1 cellular context compared by ENCODE assay signal in the genomic region with DNA sequence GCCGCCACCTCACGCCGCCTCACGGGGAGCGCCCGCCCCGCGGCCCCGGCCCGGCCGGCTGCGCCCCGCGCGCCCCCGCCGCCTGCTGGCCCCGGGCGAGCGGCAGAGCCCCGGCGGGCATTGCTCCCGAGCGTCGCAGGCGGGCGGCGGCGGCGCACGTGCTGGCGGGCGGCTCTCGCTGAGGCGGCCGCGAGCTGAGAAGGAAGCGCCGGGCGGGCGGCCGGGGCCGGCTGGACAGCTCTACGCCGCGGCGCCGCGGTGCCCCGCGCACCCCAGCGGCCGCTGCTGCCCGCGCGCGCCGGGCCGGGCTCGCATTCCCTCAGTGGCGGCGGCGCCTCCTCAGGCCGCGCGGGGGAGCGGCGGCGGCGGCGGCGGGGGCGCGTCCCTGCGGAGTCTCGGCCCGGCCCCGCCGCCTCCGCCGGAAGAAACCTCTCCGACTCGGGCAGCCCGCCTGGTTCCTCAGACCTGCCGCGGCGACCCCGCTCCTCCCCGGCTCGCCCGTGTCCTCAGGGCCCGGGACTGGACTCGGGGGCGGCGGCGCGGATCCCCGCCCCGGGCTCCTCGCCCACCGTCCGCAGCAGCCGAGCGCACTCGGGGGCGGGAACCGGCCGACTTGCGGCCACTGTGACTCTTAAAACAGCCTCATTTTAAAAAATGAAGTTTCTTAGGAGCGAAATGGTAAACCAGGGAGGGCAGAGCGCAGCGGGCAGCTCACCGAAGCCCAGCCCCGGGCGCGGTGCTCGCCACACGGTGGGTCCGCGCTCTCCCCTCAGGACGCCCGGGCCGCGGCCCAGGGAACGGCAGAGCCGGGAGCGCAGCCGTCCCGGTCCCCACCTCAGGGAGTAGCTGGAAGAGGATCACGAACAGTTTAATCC.
TF ChIP-seq lines count a peak whose summit lies in the region.

Gene PITPNM2 (minus strand): TSS at position 287 of the 875 bp plus-strand sequence. CDS start 116,500 bp downstream, outside the sequence.

TF ChIP-seq in HepG2, 621 proteins besides CTCF, POLR2A, EP300 and RAD21 (continued from another document and continues in another):
- TF ChIP-seq, protein P1, sequence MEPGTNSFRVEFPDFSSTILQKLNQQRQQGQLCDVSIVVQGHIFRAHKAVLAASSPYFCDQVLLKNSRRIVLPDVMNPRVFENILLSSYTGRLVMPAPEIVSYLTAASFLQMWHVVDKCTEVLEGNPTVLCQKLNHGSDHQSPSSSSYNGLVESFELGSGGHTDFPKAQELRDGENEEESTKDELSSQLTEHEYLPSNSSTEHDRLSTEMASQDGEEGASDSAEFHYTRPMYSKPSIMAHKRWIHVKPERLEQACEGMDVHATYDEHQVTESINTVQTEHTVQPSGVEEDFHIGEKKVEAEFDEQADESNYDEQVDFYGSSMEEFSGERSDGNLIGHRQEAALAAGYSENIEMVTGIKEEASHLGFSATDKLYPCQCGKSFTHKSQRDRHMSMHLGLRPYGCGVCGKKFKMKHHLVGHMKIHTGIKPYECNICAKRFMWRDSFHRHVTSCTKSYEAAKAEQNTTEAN (CRISPR knock-in tag; conservative IDR thresholded peaks at IDR 0.05): no peak
- TF ChIP-seq ZNF598 (CRISPR knock-in tag; IDR thresholded peaks at IDR 0.05; ENCODE audit: borderline replicate concordance) (no peak), HNRNPLL (IDR thresholded peaks at IDR 0.05; ENCODE audit: low read depth, low read length, poor library complexity, severe bottlenecking) (peak; percentile 26), NFYC (CRISPR knock-in tag; IDR thresholded peaks at IDR 0.05) (no peak), GFI1 (CRISPR knock-in tag; IDR thresholded peaks at IDR 0.05; ENCODE audit: borderline replicate concordance) (no peak), ZNF552 (CRISPR knock-in tag; IDR thresholded peaks at IDR 0.05; ENCODE audit: borderline replicate concordance) (no peak), WIZ (CRISPR knock-in tag; IDR thresholded peaks at IDR 0.05) (no peak), PPARG (CRISPR knock-in tag; conservative IDR thresholded peaks at IDR 0.05) (no peak), ZNF331 (CRISPR knock-in tag; IDR thresholded peaks at IDR 0.05) (no peak), RXRA (CRISPR knock-in tag; IDR thresholded peaks at IDR 0.05) (0 out of 2 replicates have a peak, but pooled peaks have one; percentile 21), SNRNP70 (IDR thresholded peaks at IDR 0.05; ENCODE audit: low read depth, low read length) (no peak), HNF1A (IDR thresholded peaks at IDR 0.05; ENCODE audit: low read depth) (no peak), HNF1A (CRISPR knock-in tag; IDR thresholded peaks at IDR 0.05; ENCODE audit: borderline replicate concordance) (no peak), NR2C2 (CRISPR knock-in tag; IDR thresholded peaks at IDR 0.05; ENCODE audit: borderline replicate concordance) (no peak), KAT8 (CRISPR knock-in tag; IDR thresholded peaks at IDR 0.05) (no peak), SRSF1 (optimal IDR thresholded peaks at IDR 0.05; ENCODE audit: low read depth, low read length) (peak; percentile 72), ZNF616 (CRISPR knock-in tag; IDR thresholded peaks at IDR 0.05; ENCODE audit: low read depth) (no peak), ARID2 (CRISPR knock-in tag; IDR thresholded peaks at IDR 0.05; ENCODE audit: borderline replicate concordance) (no peak), ASH2L (IDR thresholded peaks at IDR 0.05; ENCODE audit: insufficient read length, low read depth, low read length) (peak; percentile 61), TIGD3 (CRISPR knock-in tag; IDR thresholded peaks at IDR 0.05; ENCODE audit: borderline replicate concordance) (no peak), REXO4 (CRISPR knock-in tag; IDR thresholded peaks at IDR 0.05; ENCODE audit: borderline replicate concordance) (no peak), THAP8 (CRISPR knock-in tag; IDR thresholded peaks at IDR 0.05; ENCODE audit: borderline replicate concordance) (no peak), ZNF432 (CRISPR knock-in tag; IDR thresholded peaks at IDR 0.05; ENCODE audit: borderline replicate concordance) (no peak), RNF2 (conservative IDR thresholded peaks at IDR 0.05; ENCODE audit: low read depth) (no peak), RELA (CRISPR knock-in tag; IDR thresholded peaks at IDR 0.05) (no peak), NCOA1 (CRISPR knock-in tag; IDR thresholded peaks at IDR 0.05) (no peak), CREBL2 (CRISPR knock-in tag; IDR thresholded peaks at IDR 0.05; ENCODE audit: borderline replicate concordance) (no peak), HOXA3 (CRISPR knock-in tag; IDR thresholded peaks at IDR 0.05) (peak; percentile 43; the same call in 1 of the 2 replicates), RORA (CRISPR knock-in tag; IDR thresholded peaks at IDR 0.05) (no peak)
- TF ChIP-seq, protein P2, sequence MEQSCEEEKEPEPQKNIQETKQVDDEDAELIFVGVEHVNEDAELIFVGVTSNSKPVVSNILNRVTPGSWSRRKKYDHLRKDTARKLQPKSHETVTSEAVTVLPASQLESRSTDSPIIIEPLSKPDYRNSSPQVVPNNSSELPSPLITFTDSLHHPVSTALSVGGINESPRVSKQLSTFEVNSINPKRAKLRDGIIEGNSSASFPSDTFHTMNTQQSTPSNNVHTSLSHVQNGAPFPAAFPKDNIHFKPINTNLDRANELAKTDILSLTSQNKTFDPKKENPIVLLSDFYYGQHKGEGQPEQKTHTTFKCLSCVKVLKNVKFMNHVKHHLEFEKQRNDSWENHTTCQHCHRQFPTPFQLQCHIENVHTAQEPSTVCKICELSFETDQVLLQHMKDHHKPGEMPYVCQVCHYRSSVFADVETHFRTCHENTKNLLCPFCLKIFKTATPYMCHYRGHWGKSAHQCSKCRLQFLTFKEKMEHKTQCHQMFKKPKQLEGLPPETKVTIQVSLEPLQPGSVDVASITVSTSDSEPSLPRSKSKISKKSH (CRISPR knock-in tag; IDR thresholded peaks at IDR 0.05; ENCODE audit: borderline replicate concordance): no peak
- TF ChIP-seq, protein P3, sequence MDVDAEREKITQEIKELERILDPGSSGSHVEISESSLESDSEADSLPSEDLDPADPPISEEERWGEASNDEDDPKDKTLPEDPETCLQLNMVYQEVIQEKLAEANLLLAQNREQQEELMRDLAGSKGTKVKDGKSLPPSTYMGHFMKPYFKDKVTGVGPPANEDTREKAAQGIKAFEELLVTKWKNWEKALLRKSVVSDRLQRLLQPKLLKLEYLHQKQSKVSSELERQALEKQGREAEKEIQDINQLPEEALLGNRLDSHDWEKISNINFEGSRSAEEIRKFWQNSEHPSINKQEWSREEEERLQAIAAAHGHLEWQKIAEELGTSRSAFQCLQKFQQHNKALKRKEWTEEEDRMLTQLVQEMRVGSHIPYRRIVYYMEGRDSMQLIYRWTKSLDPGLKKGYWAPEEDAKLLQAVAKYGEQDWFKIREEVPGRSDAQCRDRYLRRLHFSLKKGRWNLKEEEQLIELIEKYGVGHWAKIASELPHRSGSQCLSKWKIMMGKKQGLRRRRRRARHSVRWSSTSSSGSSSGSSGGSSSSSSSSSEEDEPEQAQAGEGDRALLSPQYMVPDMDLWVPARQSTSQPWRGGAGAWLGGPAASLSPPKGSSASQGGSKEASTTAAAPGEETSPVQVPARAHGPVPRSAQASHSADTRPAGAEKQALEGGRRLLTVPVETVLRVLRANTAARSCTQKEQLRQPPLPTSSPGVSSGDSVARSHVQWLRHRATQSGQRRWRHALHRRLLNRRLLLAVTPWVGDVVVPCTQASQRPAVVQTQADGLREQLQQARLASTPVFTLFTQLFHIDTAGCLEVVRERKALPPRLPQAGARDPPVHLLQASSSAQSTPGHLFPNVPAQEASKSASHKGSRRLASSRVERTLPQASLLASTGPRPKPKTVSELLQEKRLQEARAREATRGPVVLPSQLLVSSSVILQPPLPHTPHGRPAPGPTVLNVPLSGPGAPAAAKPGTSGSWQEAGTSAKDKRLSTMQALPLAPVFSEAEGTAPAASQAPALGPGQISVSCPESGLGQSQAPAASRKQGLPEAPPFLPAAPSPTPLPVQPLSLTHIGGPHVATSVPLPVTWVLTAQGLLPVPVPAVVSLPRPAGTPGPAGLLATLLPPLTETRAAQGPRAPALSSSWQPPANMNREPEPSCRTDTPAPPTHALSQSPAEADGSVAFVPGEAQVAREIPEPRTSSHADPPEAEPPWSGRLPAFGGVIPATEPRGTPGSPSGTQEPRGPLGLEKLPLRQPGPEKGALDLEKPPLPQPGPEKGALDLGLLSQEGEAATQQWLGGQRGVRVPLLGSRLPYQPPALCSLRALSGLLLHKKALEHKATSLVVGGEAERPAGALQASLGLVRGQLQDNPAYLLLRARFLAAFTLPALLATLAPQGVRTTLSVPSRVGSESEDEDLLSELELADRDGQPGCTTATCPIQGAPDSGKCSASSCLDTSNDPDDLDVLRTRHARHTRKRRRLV (CRISPR knock-in tag; IDR thresholded peaks at IDR 0.05): no peak
- TF ChIP-seq, protein P4, sequence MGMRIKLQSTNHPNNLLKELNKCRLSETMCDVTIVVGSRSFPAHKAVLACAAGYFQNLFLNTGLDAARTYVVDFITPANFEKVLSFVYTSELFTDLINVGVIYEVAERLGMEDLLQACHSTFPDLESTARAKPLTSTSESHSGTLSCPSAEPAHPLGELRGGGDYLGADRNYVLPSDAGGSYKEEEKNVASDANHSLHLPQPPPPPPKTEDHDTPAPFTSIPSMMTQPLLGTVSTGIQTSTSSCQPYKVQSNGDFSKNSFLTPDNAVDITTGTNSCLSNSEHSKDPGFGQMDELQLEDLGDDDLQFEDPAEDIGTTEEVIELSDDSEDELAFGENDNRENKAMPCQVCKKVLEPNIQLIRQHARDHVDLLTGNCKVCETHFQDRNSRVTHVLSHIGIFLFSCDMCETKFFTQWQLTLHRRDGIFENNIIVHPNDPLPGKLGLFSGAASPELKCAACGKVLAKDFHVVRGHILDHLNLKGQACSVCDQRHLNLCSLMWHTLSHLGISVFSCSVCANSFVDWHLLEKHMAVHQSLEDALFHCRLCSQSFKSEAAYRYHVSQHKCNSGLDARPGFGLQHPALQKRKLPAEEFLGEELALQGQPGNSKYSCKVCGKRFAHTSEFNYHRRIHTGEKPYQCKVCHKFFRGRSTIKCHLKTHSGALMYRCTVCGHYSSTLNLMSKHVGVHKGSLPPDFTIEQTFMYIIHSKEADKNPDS (CRISPR knock-in tag; IDR thresholded peaks at IDR 0.05): no peak
- TF ChIP-seq, protein P5, sequence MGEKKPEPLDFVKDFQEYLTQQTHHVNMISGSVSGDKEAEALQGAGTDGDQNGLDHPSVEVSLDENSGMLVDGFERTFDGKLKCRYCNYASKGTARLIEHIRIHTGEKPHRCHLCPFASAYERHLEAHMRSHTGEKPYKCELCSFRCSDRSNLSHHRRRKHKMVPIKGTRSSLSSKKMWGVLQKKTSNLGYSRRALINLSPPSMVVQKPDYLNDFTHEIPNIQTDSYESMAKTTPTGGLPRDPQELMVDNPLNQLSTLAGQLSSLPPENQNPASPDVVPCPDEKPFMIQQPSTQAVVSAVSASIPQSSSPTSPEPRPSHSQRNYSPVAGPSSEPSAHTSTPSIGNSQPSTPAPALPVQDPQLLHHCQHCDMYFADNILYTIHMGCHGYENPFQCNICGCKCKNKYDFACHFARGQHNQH (CRISPR knock-in tag; IDR thresholded peaks at IDR 0.05): no peak
- TF ChIP-seq, protein P6, sequence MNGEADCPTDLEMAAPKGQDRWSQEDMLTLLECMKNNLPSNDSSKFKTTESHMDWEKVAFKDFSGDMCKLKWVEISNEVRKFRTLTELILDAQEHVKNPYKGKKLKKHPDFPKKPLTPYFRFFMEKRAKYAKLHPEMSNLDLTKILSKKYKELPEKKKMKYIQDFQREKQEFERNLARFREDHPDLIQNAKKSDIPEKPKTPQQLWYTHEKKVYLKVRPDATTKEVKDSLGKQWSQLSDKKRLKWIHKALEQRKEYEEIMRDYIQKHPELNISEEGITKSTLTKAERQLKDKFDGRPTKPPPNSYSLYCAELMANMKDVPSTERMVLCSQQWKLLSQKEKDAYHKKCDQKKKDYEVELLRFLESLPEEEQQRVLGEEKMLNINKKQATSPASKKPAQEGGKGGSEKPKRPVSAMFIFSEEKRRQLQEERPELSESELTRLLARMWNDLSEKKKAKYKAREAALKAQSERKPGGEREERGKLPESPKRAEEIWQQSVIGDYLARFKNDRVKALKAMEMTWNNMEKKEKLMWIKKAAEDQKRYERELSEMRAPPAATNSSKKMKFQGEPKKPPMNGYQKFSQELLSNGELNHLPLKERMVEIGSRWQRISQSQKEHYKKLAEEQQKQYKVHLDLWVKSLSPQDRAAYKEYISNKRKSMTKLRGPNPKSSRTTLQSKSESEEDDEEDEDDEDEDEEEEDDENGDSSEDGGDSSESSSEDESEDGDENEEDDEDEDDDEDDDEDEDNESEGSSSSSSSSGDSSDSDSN (CRISPR knock-in tag; IDR thresholded peaks at IDR 0.05): peak; percentile 77
